Comparison of ENCODE assay signal across 8 cellular contexts in the genomic region with DNA sequence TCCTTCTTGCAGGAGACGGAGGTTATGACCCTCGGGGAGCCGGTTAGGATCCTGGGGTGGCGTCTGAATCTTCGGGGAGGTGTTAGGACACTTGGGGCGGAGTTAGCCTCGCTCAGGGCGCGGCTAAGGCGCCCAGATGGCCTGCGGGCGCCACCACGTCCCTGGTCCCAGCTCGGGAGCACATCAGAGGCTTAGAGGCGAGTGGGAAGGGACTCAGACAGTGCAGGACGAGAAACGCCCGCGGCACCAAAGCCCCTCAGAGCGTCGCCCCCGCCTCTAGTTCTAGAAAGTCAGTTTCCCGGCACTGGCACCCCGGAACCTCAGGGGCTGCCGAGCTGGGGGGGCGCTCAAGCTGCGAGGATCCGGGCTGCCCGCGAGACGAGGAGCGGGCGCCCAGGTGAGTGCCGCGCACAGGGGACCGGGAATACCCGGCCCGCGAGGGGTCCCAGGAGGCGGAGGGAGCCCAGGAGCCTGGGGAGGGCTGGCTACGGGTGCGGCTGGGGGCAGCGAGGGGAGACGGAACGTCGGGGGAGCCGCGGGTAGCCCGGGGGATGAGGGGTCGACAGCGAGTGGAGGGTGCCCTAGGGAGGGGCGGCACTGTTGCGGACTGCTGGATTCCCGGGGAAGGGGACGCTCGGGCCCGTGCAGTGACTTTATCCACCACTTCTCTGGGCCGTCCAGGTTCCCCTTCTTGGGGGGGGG. TPM values are rescaled to one million over a fixed set of nuclear protein-coding genes. Genes with fewer than 3 reads are reported as not detected.
A peak's percentile ranks its signal among the peaks of the same experiment; 100 is the strongest.
DNase-seq lines count a peak whose midpoint lies in the region; ATAC-seq and TF ChIP-seq lines count a peak whose summit lies in the region.

A gene (plus strand): TSS at position 153 of the 702 bp plus-strand sequence.

- POLR2A ChIA-PET in Caco-2 (lab: Charles Lee): no interaction called here

- H3K27ac ChIP-seq in ectodermal cell (ENCODE audit: insufficient read depth, low read depth, low read length, poor library complexity, severe bottlenecking) (no peak within 1 kb of the TSS), neural cell (ENCODE audit: low read length) (no peak within 1 kb of the TSS)

- TF ChIP-seq CTCF in Caco-2 (IDR thresholded peaks at IDR 0.05; ENCODE audit: insufficient read depth in 1 of 2, low read depth in 1 of 2, low read length in 1 of 2, severe bottlenecking in 1 of 2, unreplicated experiment in 1 of 2): no peak
- no peak for TF ChIP-seq CTCF in neural cell (IDR thresholded peaks at IDR 0.05; ENCODE audit: poor library complexity, severe bottlenecking)

- H3K36me3 Mint-ChIP-seq in Caco-2 (ENCODE audit: insufficient read depth, unreplicated experiment): no peaks in the 10 kb centered on the region
- peaks cover 2% of the 10 kb centered on the region for H3K36me3 Mint-ChIP-seq in IgD-negative memory B cell

- no peaks in the 10 kb centered on the region for H3F3A ChIP-seq in neural cell (ENCODE audit: insufficient read depth, low read length, poor library complexity, severe bottlenecking)

- CTCF ChIA-PET in Caco-2 (lab: Charles Lee): interaction anchor here (0.7 to 1.2 kb wide), 2 partner anchors 20 to 34 kb away, joined by 3 read pairs; no protein-coding TSS in a partner anchor

- no peak within 1 kb of the TSS for H3K27ac Mint-ChIP-seq in Caco-2 (ENCODE audit: unreplicated experiment)
- H3K27ac Mint-ChIP-seq in IgD-negative memory B cell: peak within 1 kb of the TSS; percentile 78 to 96 (median 88)

- intact Hi-C loops in Caco-2 (cut with micrococcal nuclease; ENCODE audit: unreplicated experiment): no loop called here

- H3K4me1 ChIP-seq in Caco-2 (no peaks in the 10 kb centered on the region), ectodermal cell (ENCODE audit: control insufficient read depth, insufficient read depth, low read length) (peaks cover 12% of the 10 kb centered on the region)

- no peak within 1 kb of the TSS for H3K9ac ChIP-seq in neural cell (ENCODE audit: low read length)

- H3K27me3 ChIP-seq in Caco-2 (replicated peaks; ENCODE audit: control insufficient read depth, insufficient read depth, low read length): peaks cover 7% of the 10 kb centered on the region
- peaks cover 47% of the 10 kb centered on the region for H3K27me3 ChIP-seq in ectodermal cell (ENCODE audit: control insufficient read depth, insufficient read depth, low read length, poor library complexity, severe bottlenecking)
- H3K27me3 ChIP-seq in neural cell (ENCODE audit: insufficient read depth, low read depth, low read length): peaks cover 55% of the 10 kb centered on the region

- no peak for TF ChIP-seq RAD21 in neural cell (conservative IDR thresholded peaks at IDR 0.05)

- H3K4me3 Mint-ChIP-seq in Caco-2 (ENCODE audit: unreplicated experiment) (peak within 1 kb of the TSS; percentile 44), IgD-negative memory B cell (peak within 1 kb of the TSS; percentile 83 to 96 (median 92))

- DNase-seq in Caco-2: peak in 1 of 2 experiments; percentile 42
- no peak for DNase-seq in DMS153 treated with DMSO at 0.1 percent for 48 hours (lab: John Stamatoyannopoulos, UW; ENCODE audit: unreplicated experiment)
- DNase-seq in GF-D8 (lab: John Stamatoyannopoulos, UW): no peak

- ATAC-seq in GM19035 (IDR thresholded peaks at IDR 0.05; ENCODE audit: unreplicated experiment) (no peak), GM19463 (IDR thresholded peaks at IDR 0.05; ENCODE audit: unreplicated experiment) (no peak)

- H3K27me3 Mint-ChIP-seq in Caco-2 (ENCODE audit: insufficient read depth, unreplicated experiment): peaks cover 36% of the 10 kb centered on the region
- H3K27me3 Mint-ChIP-seq in IgD-negative memory B cell: peaks cover 11% of the 10 kb centered on the region

- no TSS peak for BruUV-seq in Caco-2 (replicated peaks; lab: Mats Ljungman, UMichigan)

- no peaks in the 10 kb centered on the region for H4K20me1 ChIP-seq in neural cell (ENCODE audit: insufficient read depth)

- no peak within 1 kb of the TSS for H2AFZ ChIP-seq in neural cell (ENCODE audit: low read depth, low read length)

- TF ChIP-seq EP300 in neural cell (conservative IDR thresholded peaks at IDR 0.05; ENCODE audit: poor library complexity, severe bottlenecking): no peak

- H3K9me3 Mint-ChIP-seq in Caco-2 (ENCODE audit: unreplicated experiment) (no peaks in the 10 kb centered on the region), IgD-negative memory B cell (no peaks in the 10 kb centered on the region)

- H3K4me3 ChIP-seq in Caco-2 (ENCODE audit: low read depth, low read length) (0 out of 2 replicates have a peak within 1 kb of the TSS, but pooled peaks have one; percentile 5), ectodermal cell (ENCODE audit: insufficient read depth, low read depth, low read length) (peak within 1 kb of the TSS; percentile 24), neural cell (ENCODE audit: low read length) (peak within 1 kb of the TSS; percentile 46)

- H3K9me2 ChIP-seq in neural cell (ENCODE audit: insufficient read depth, low read length): no peaks in the 10 kb centered on the region

- no peak within 1 kb of the TSS for H3K4me2 ChIP-seq in neural cell (ENCODE audit: low read length)

- H3K9me3 ChIP-seq in Caco-2: 0 out of 2 replicates have a peak, but pooled peaks cover 10% of the 10 kb centered on the region
- no peaks in the 10 kb centered on the region for H3K9me3 ChIP-seq in ectodermal cell (ENCODE audit: control insufficient read depth, low read length)
- H3K9me3 ChIP-seq in neural cell (ENCODE audit: low read length): peaks cover 8% of the 10 kb centered on the region

- H3K4me1 Mint-ChIP-seq in Caco-2 (ENCODE audit: low read depth, unreplicated experiment) (no peaks in the 10 kb centered on the region), IgD-negative memory B cell (peaks cover 19 to 30% (median 23%) of the 10 kb centered on the region in 3 donors)

- no peaks in the 10 kb centered on the region for H3K79me2 ChIP-seq in neural cell (replicated peaks; ENCODE audit: insufficient read depth, low read length)

- 2 to 3% methylated on average over 58 of the region's 58 CpGs for WGBS in ectodermal cell, 2 experiments

- no peaks in the 10 kb centered on the region for H3K36me3 ChIP-seq in Caco-2 (ENCODE audit: control insufficient read depth, insufficient read depth, low read length)
- no peaks in the 10 kb centered on the region for H3K36me3 ChIP-seq in ectodermal cell (ENCODE audit: control insufficient read depth, insufficient read depth, low read length)
- H3K36me3 ChIP-seq in neural cell (ENCODE audit: insufficient read depth, low read length): no peaks in the 10 kb centered on the region

TF ChIP-seq in neural cell, 6 proteins besides CTCF, POLR2A, EP300 and RAD21:
- TF ChIP-seq POLR2AphosphoS5 (IDR thresholded peaks at IDR 0.05) (no peak), SMC3 (conservative IDR thresholded peaks at IDR 0.05; ENCODE audit: poor library complexity) (no peak), EZH2 (IDR thresholded peaks at IDR 0.05; ENCODE audit: borderline replicate concordance, insufficient read depth, low read length, poor library complexity, severe bottlenecking) (peak; percentile 63)
- TF ChIP-seq, protein P1, sequence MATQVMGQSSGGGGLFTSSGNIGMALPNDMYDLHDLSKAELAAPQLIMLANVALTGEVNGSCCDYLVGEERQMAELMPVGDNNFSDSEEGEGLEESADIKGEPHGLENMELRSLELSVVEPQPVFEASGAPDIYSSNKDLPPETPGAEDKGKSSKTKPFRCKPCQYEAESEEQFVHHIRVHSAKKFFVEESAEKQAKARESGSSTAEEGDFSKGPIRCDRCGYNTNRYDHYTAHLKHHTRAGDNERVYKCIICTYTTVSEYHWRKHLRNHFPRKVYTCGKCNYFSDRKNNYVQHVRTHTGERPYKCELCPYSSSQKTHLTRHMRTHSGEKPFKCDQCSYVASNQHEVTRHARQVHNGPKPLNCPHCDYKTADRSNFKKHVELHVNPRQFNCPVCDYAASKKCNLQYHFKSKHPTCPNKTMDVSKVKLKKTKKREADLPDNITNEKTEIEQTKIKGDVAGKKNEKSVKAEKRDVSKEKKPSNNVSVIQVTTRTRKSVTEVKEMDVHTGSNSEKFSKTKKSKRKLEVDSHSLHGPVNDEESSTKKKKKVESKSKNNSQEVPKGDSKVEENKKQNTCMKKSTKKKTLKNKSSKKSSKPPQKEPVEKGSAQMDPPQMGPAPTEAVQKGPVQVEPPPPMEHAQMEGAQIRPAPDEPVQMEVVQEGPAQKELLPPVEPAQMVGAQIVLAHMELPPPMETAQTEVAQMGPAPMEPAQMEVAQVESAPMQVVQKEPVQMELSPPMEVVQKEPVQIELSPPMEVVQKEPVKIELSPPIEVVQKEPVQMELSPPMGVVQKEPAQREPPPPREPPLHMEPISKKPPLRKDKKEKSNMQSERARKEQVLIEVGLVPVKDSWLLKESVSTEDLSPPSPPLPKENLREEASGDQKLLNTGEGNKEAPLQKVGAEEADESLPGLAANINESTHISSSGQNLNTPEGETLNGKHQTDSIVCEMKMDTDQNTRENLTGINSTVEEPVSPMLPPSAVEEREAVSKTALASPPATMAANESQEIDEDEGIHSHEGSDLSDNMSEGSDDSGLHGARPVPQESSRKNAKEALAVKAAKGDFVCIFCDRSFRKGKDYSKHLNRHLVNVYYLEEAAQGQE (IDR thresholded peaks at IDR 0.05; ENCODE audit: borderline replicate concordance): no peak

RNA-seq across cellular contexts. Expression of the gene that starts here (rescaled TPM):
- not detected in 2 replicates for total RNA-seq in Caco-2 (2022)
- 52.0 TPM for polyA plus RNA-seq in IgD-negative memory B cell
- not detected for polyA plus RNA-seq in ectodermal cell (2013, experiment 1 of 4)
- polyA plus RNA-seq in ectodermal cell (2013, experiment 2 of 4): 0.27 TPM
- polyA plus RNA-seq in ectodermal cell (2013, experiment 3 of 4): 0.27 TPM
- polyA plus RNA-seq in ectodermal cell (2013, experiment 4 of 4): 0.12 TPM
- 0.58 TPM in 1 of 2 replicates, not detected in the other for polyA plus RNA-seq in neural cell
- polyA minus RNA-seq in neural cell: not detected in 2 replicates

Comparison
In these comparisons a context has a peak if more than half of its experiments do, and no peak if none do; other contexts are left out.
1. RNA of the gene that starts here (polyA plus RNA-seq): 52.0 TPM in IgD-negative memory B cell (single experiment); 0.58 TPM in neural cell; every median in the first group is over 10 times any median in the second.
2. Peak in every context shown above with its lines, with median percentiles within 50 percentile points of each other: H3K4me3 ChIP-seq.